Comparison of ENCODE assay signal across 26 cellular contexts in genomic region chr5:35367534-35367933, GRCh38.
"Had no signal": no experiment of that assay in that cellular context is flagged by ENCODE, and none has a peak within 500 bp of the region (broad histone marks: within the 10 kb centered on the region; RNA-seq: fewer than 3 reads in every experiment).

No MANE protein-coding gene starts in this region.

- H3K27ac ChIP-seq: body of pancreas, esophagus muscularis mucosa, gastroesophageal sphincter had no signal

- H3K27me3 ChIP-seq: body of pancreas, esophagus muscularis mucosa, gastroesophageal sphincter had no signal

- H3K36me3 ChIP-seq: esophagus muscularis mucosa, gastroesophageal sphincter had no signal

- DNase-seq: activated CD4-positive, alpha-beta memory T cell treated with anti-CD3 and anti-CD28 coated beads, Interleukin-2, amount 10 ng/mL, durations not matched to agents 7 days and 5 days; activated CD4-positive, alpha-beta T cell treated with anti-CD3 and anti-CD28 coated beads for 1 hour; activated CD4-positive, alpha-beta T cell treated with anti-CD3 and anti-CD28 coated beads for 4 hours; activated CD4-positive, alpha-beta T cell treated with anti-CD3 and anti-CD28 coated beads, Interleukin-2, amount 10 ng/mL, durations not matched to agents 7 days and 5 days; activated CD4-positive, alpha-beta T cell treated with anti-CD3 and anti-CD28 coated beads, Interleukin-2, amount 50 U/mL, for 4 hours; activated CD8-positive, alpha-beta memory T cell treated with anti-CD3 and anti-CD28 coated beads, Interleukin-2, amount 50 U/mL, for 48 hours; activated gamma-delta T cell; activated naive CD4-positive, alpha-beta T cell; activated naive CD4-positive, alpha-beta T cell treated with anti-CD3 and anti-CD28 coated beads, Interleukin-2, amount 10 ng/mL, durations not matched to agents 7 days and 5 days; activated naive CD8-positive, alpha-beta T cell treated with anti-CD3 and anti-CD28 coated beads, Interleukin-2, amount 10 ng/mL, durations not matched to agents 7 days and 5 days; activated T-cell treated with anti-CD3 and anti-CD28 coated beads for 4 hours; activated T-cell treated with anti-CD3 and anti-CD28 coated beads, Interleukin-2, amount 50 U/mL, for 24 hours; activated T-cell treated with anti-CD3 and anti-CD28 coated beads, Interleukin-2, amount 50 U/mL, for 72 hours; amniotic stem cell; anterior cingulate cortex; body of pancreas; cortex of kidney; dermis blood vessel endothelial cell; effector CD4-positive, alpha-beta T cell; effector memory CD8-positive, alpha-beta T cell; erythroblast; foreskin melanocyte; T-helper 2 cell had no signal

- H3K9me3 ChIP-seq: body of pancreas, esophagus muscularis mucosa, gastroesophageal sphincter had no signal

- H3K4me1 ChIP-seq: esophagus muscularis mucosa, gastroesophageal sphincter had no signal

- ATAC-seq: activated naive CD4-positive, alpha-beta T cell treated with anti-CD3 and anti-CD28 coated beads, Interleukin-2, amount 50 U/mL, for 72 hours; activated T-cell treated with anti-CD3 and anti-CD28 coated beads, Interleukin-2, amount 50 U/mL, for 72 hours; body of pancreas; effector memory CD8-positive, alpha-beta T cell; gastroesophageal sphincter had no signal

- H3K4me3 ChIP-seq: body of pancreas, esophagus muscularis mucosa, gastroesophageal sphincter had no signal
